ENCODE assay signal across 8 cellular contexts in the genomic region with DNA sequence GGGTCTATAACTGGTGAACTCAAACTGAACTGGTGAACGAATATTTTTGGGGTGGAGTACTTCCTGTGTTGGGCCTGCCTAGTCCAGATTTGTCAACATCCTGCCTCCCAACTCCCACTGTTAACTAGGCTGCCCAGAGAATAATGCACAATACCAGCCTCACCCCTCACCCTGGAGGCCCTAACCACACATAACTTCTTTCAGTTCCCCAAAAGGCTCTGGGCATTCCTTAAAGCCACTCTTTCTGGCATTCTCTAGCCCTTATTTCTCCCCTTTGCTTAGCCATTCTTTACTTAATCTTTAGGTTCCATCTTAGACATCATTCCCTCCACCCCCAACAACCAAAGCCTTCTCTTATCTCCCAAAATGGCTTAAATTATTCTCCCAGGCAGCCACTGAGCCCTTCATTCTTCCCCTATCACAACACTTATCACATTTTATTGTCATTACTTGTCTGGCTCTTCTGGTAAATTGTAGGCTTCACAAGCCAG. TPM values are rescaled to one million over a fixed set of nuclear protein-coding genes. Genes with fewer than 3 reads are reported as not detected.
A peak's percentile ranks its signal among the peaks of the same experiment; 100 is the strongest.
DNase-seq lines count a peak whose midpoint lies in the region; ATAC-seq and TF ChIP-seq lines count a peak whose summit lies in the region.

No MANE protein-coding gene starts in this region.

- H3K9me3 ChIP-seq in PC-3 (ENCODE audit: low read length) (no peaks in the 10 kb centered on the region), gastrocnemius medialis (no peaks in the 10 kb centered on the region)

- POLR2A ChIA-PET in PC-3 (lab: Charles Lee; ENCODE audit: unreplicated experiment), result no interaction called here

- ATAC-seq in GM21360 (IDR thresholded peaks at IDR 0.05; ENCODE audit: unreplicated experiment), result peak; percentile 64
- ATAC-seq in PC-3, result peak; percentile 49; the same call in 1 of the 2 replicates
- peak; percentile 50 to 51 for ATAC-seq in gastrocnemius medialis
- ATAC-seq in HG02981 (IDR thresholded peaks at IDR 0.05; ENCODE audit: unreplicated experiment), result no peak

- CTCF ChIA-PET in PC-3 (lab: Charles Lee), result no interaction called here

- BruUV-seq in PC-3 (replicated peaks; lab: Mats Ljungman, UMichigan), result no TSS peak

- intact Hi-C loops in PC-3 (cut with micrococcal nuclease) (no loop called here), gastrocnemius medialis (cut with DNase I; ENCODE audit: low total_unique reads) (no loop called here)

- in situ Hi-C loops in gastrocnemius medialis (cut with MboI; ENCODE audit: low sequenced_read_pairs in 4 of 4), result no loop called here
- in situ Hi-C loops in GM13977 (cut with MboI; ENCODE audit: low pct_unique_long_range_greater_than_20kb, low sequenced_read_pairs, unreplicated experiment), result no loop called here

- H3K9me2 ChIP-seq in PC-3 (replicated peaks; ENCODE audit: low read length), result no peaks in the 10 kb centered on the region

- H4K20me1 ChIP-seq in PC-3 (ENCODE audit: low read length), result no peaks in the 10 kb centered on the region

- DNase-seq in A172 (ENCODE audit: low spot score), result peak; percentile 68
- peak; percentile 23 for DNase-seq in PC-3
- peak; percentile 21 for DNase-seq in epithelial cell of esophagus (ENCODE audit: low read depth)
- DNase-seq in gastrocnemius medialis, result peak in 1 of 2 donors; percentile 5
- DNase-seq in GM13977 (ENCODE audit: low spot score), result no peak
- DNase-seq in D341Med (ENCODE audit: low spot score), result no peak

- H3K4me1 ChIP-seq in PC-3 (ENCODE audit: insufficient read depth, low read length) (peaks cover 6% of the 10 kb centered on the region), gastrocnemius medialis (peaks cover 0 to 3% of the 10 kb centered on the region in 2 donors)

- H3K79me2 ChIP-seq in PC-3 (ENCODE audit: low read length), result no peaks in the 10 kb centered on the region

- no peaks in the 10 kb centered on the region for H3F3A ChIP-seq in PC-3 (ENCODE audit: low read length, unreplicated experiment)

- H3K27me3 ChIP-seq in PC-3 (ENCODE audit: low read length) (no peaks in the 10 kb centered on the region), gastrocnemius medialis (no peaks in the 10 kb centered on the region)

- H3K4me3 ChIP-seq in PC-3 (ENCODE audit: low read length) (no peak overlapping the region), epithelial cell of esophagus (ENCODE audit: low read length) (no peak overlapping the region), gastrocnemius medialis (no peak overlapping the region)

- peak overlapping the region; percentile 67 for H2AFZ ChIP-seq in PC-3 (ENCODE audit: low read length)

- no peak for TF ChIP-seq POLR2A in gastrocnemius medialis (IDR thresholded peaks at IDR 0.05)

- no peaks in the 10 kb centered on the region for H3K36me3 ChIP-seq in PC-3 (ENCODE audit: low read depth, low read length)
- H3K36me3 ChIP-seq in gastrocnemius medialis, result no peaks in the 10 kb centered on the region

- H3K9ac ChIP-seq in PC-3 (ENCODE audit: low read length), result no peak overlapping the region

- H3K4me2 ChIP-seq in PC-3 (ENCODE audit: low read length), result no peak overlapping the region

- H3K27ac ChIP-seq in PC-3 (ENCODE audit: low read length), result no peak overlapping the region
- peak overlapping the region; percentile 21 to 71 (median 35) for H3K27ac ChIP-seq in gastrocnemius medialis

- TF ChIP-seq CTCF in PC-3 (conservative IDR thresholded peaks at IDR 0.05; ENCODE audit: low read depth, low read length) (no peak), epithelial cell of esophagus (IDR thresholded peaks at IDR 0.05; ENCODE audit: insufficient read depth, low read depth, low read length, missing control alignments) (no peak), gastrocnemius medialis (IDR thresholded peaks at IDR 0.05 in 4 of 5, conservative IDR thresholded peaks at IDR 0.05 in 1 of 5) (no peak), GM13977 (IDR thresholded peaks at IDR 0.05; ENCODE audit: extremely low read depth, insufficient read depth, missing control alignments) (no peak)

RNA-seq across cellular contexts. Expression of gene SEC11A, which starts 9.1 kb away (rescaled TPM):
- total RNA-seq in A172 (2014; rRNA removed; shearing (Covaris generic)), result 262 and 270 TPM in 2 replicates
- 120 and 140 TPM in 2 replicates for total RNA-seq in PC-3 (2014; rRNA removed)
- 100 to 1,000 TPM in 3 of 4 donors, 10 to 100 TPM in 1; 90.2 to 127 (median 118) TPM for total RNA-seq in gastrocnemius medialis

RNA-seq across cellular contexts. Expression of gene ZNF592, which starts 23.3 kb away (rescaled TPM):
- total RNA-seq in A172 (2014; rRNA removed; shearing (Covaris generic)), result 5.6 and 6.9 TPM in 2 replicates
- 12.3 and 13.0 TPM in 2 replicates for total RNA-seq in PC-3 (2014; rRNA removed)
- total RNA-seq in gastrocnemius medialis, result 10 to 100 TPM; 30.0 to 49.2 (median 33.8) TPM

Comparison
In these comparisons a context has a peak if more than half of its experiments do, and no peak if none do; other contexts are left out.
1. DNase-seq: peak in A172 (single experiment), PC-3 (single experiment) and epithelial cell of esophagus (single experiment); none in GM13977 (single experiment) and D341Med (single experiment).